In genomic region chr4:150212485-150212884, GRCh38 we compare ENCODE assay signal across 27 cellular contexts.
"Had no signal": no experiment of that assay in that cellular context is flagged by ENCODE, and none has a peak within 500 bp of the region (broad histone marks: within the 10 kb centered on the region; RNA-seq: fewer than 3 reads in every experiment).

No MANE protein-coding gene starts in this region.

- H3K27ac Mint-ChIP-seq: activated naive CD8-positive, alpha-beta T cell; effector memory CD8-positive, alpha-beta T cell; naive B cell; stimulated activated naive CD8-positive, alpha-beta T cell treated with anti-CD3 and anti-CD28 coated beads, Interleukin-15, Interleukin-2, amounts not matched to agents 100 ng/mL and 50 ng/mL, for 24 hours; T-helper 1 cell treated with Interleukin-12 subunit alpha and Interleukin-12 subunit beta and Interleukin-4 antibody, amounts not matched to agents 30 μg/mL and 1 μg/mL, for 36 hours had no signal

- H3K36me3 Mint-ChIP-seq: activated naive CD8-positive, alpha-beta T cell; naive B cell had no signal

- H3K4me3 Mint-ChIP-seq: activated naive CD8-positive, alpha-beta T cell; effector memory CD8-positive, alpha-beta T cell; naive B cell; stimulated activated naive CD8-positive, alpha-beta T cell treated with anti-CD3 and anti-CD28 coated beads, Interleukin-15, Interleukin-2, amounts not matched to agents 100 ng/mL and 50 ng/mL, for 24 hours; T-helper 1 cell treated with Interleukin-12 subunit alpha and Interleukin-12 subunit beta and Interleukin-4 antibody, amounts not matched to agents 30 μg/mL and 1 μg/mL, for 36 hours had no signal

- ATAC-seq: body of pancreas; effector memory CD8-positive, alpha-beta T cell; left lobe of liver; lower lobe of right lung had no signal

- DNase-seq: activated CD4-positive, alpha-beta T cell treated with anti-CD3 and anti-CD28 coated beads for 4 hours; activated CD4-positive, alpha-beta T cell treated with anti-CD3 and anti-CD28 coated beads, Interleukin-2, amount 50 U/mL, for 48 hours; activated CD8-positive, alpha-beta memory T cell treated with anti-CD3 and anti-CD28 coated beads for 24 hours; activated effector memory CD4-positive, alpha-beta T cell treated with Interleukin-2 at 50 U/mL for 16 hours; activated naive CD4-positive, alpha-beta T cell treated with Interleukin-2 at 50 U/mL for 16 hours; aorta; cortex of kidney; effector memory CD8-positive, alpha-beta T cell; heart left ventricle; lower lobe of right lung; naive B cell; pancreas; retina; spleen; SW 1271; T-helper 9 cell; upper lobe of left lung had no signal

- H3K9me3 ChIP-seq: body of pancreas, heart left ventricle, lower lobe of right lung, pancreas, prostate gland, spleen, thoracic aorta, upper lobe of left lung, vagina had no signal

- H3K4me3 ChIP-seq: body of pancreas, heart left ventricle, lower lobe of right lung, pancreas, prostate gland, spleen, thoracic aorta, upper lobe of left lung, vagina had no signal

- H3K36me3 ChIP-seq: heart left ventricle, lower lobe of right lung, pancreas, prostate gland, spleen, thoracic aorta, upper lobe of left lung, vagina had no signal

- FAIRE-seq: pancreas, TTC549 had no signal

- H3K4me1 ChIP-seq: prostate gland had no signal

- H3K27ac ChIP-seq: body of pancreas, lower lobe of right lung, pancreas, prostate gland, spleen, thoracic aorta, upper lobe of left lung, vagina, VCaP had no signal

- H3K27me3 Mint-ChIP-seq: naive B cell had no signal

- H3K9me3 Mint-ChIP-seq: effector memory CD8-positive, alpha-beta T cell; naive B cell; stimulated activated naive CD8-positive, alpha-beta T cell treated with anti-CD3 and anti-CD28 coated beads, Interleukin-15, Interleukin-2, amounts not matched to agents 100 ng/mL and 50 ng/mL, for 24 hours; T-helper 1 cell treated with Interleukin-12 subunit alpha and Interleukin-12 subunit beta and Interleukin-4 antibody, amounts not matched to agents 30 μg/mL and 1 μg/mL, for 36 hours had no signal

- H3K27me3 ChIP-seq: body of pancreas, heart left ventricle, pancreas, upper lobe of left lung, vagina had no signal
